19 cellular contexts compared by ENCODE assay signal in the genomic region with DNA sequence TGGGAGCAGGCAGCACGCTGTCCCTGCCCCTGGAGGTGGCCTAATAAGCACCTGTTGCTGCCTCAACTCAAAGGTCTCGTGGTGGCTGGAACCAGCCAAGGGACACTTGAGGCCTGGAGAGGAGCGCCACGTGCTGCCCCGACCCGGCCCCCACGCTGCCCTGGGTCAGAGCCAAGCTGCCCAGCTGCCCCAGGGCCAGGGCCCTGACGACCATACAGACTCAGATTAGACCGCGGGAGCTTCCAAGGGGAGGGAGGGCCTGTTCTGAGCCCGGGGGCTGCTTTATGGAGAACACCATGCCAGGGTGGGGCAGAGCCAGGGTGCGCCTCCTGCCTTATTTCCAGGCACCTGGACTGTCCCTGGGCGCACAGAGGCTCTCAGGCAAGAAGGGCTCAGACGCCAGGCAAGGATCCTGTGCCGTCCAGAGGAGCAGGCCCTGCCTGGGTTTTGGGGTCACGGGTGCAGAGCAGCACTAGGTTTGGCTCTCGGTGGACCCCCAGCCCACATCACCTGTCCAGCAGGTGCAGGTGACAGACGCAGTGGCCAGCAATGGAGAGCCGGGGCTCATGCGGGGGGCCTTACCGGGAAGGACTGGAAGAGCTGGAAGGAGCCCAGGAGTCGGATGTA. TPM values are rescaled to one million over a fixed set of nuclear protein-coding genes. Genes with fewer than 3 reads are reported as not detected.
DNase-seq lines count a peak whose midpoint lies in the region; ATAC-seq, FAIRE-seq and TF ChIP-seq lines count a peak whose summit lies in the region.
"Had no signal": no experiment of that assay in that cellular context is flagged by ENCODE, and none has a peak within 500 bp of the region (broad histone marks: within the 10 kb centered on the region; RNA-seq: fewer than 3 reads in every experiment).

No MANE protein-coding gene starts in this region.

- no peak overlapping the region for H2BK12ac ChIP-seq in H1 (ENCODE audit: low read depth, low read length)

- H3K79me1 ChIP-seq in H1 (ENCODE audit: low read depth, low read length): peaks cover 3% of the 10 kb centered on the region; the same call in 1 of the 2 replicates

- DNase-seq in cardiac septum (ENCODE audit: low spot score): peak; percentile 70
- DNase-seq in Right ventricle myocardium inferior (ENCODE audit: missing footprints): no peak
- no peak for DNase-seq in H1 (ENCODE audit: low read depth in 1 of 2, low spot score in 2 of 2)
- DNase-seq in lower lobe of right lung: peak; percentile 44
- DNase-seq in D341Med (ENCODE audit: low spot score): no peak
- DNase-seq in NCI-H146 treated with DMSO at 0.1 percent for 48 hours (lab: John Stamatoyannopoulos, UW; ENCODE audit: unreplicated experiment): no peak
- DNase-seq: CD8-positive, alpha-beta memory T cell; IMR-90; NCI-H1417; NCI-H2029; NCI-H510A; NCI-H82; SHP77 had no signal

- intact Hi-C loops in cardiac septum (cut with DNase I) (no loop called here), Right ventricle myocardium inferior (cut with DNase I) (no loop called here), lower lobe of right lung (cut with DNase I) (no loop called here)

- no peaks in the 10 kb centered on the region for H3K27me3 Mint-ChIP-seq in stimulated activated memory B cell treated with anti-CD40 and anti-IgM and Interleukin-4, amounts not matched to agents 10 μg/mL and 1 μg/mL and 100 μg/mL, for 72 hours
- H3K27me3 Mint-ChIP-seq: CD8-positive, alpha-beta memory T cell had no signal

- no peaks in the 10 kb centered on the region for H3K79me2 ChIP-seq in H1 (ENCODE audit: control insufficient read depth in 1 of 2, insufficient read depth in 2 of 2, low read length in 2 of 2)

- no peak overlapping the region for H4K5ac ChIP-seq in H1 (ENCODE audit: insufficient read length, low read depth, low read length)

- no peak for TF ChIP-seq POLR2A in H1 (IDR thresholded peaks at IDR 0.05; ENCODE audit: control extremely low read depth in 1 of 2, low read depth in 2 of 2, low read length in 2 of 2)

- no peak for FAIRE-seq in H1 (lab: Jason Lieb, UNC)

- H3K4me3 ChIP-seq in H1 (ENCODE audit: extremely low read depth in 1 of 4, insufficient read depth in 2 of 4, low read depth in 3 of 4, low read length in 4 of 4) (no peak overlapping the region), lower lobe of right lung (no peak overlapping the region)

- H2BK5ac ChIP-seq in H1 (ENCODE audit: low read depth, low read length): no peak overlapping the region

- H3K27me3 ChIP-seq in H1 (replicated peaks in 1 of 4; ENCODE audit: control insufficient read depth in 3 of 4, extremely low read depth in 1 of 4, insufficient read depth in 3 of 4, low read length in 3 of 4): peaks cover 0 to 3% (median 0%) of the 10 kb centered on the region in 4 experiments; a peak in 1 of 7 replicates
- peaks cover 8% of the 10 kb centered on the region for H3K27me3 ChIP-seq in lower lobe of right lung (ENCODE audit: low read depth)

- no peaks in the 10 kb centered on the region for H3K4me1 Mint-ChIP-seq in stimulated activated memory B cell treated with anti-CD40 and anti-IgM and Interleukin-4, amounts not matched to agents 10 μg/mL and 1 μg/mL and 100 μg/mL, for 72 hours
- H3K4me1 Mint-ChIP-seq: CD8-positive, alpha-beta memory T cell had no signal

- no peaks in the 10 kb centered on the region for H3K36me3 Mint-ChIP-seq in stimulated activated memory B cell treated with anti-CD40 and anti-IgM and Interleukin-4, amounts not matched to agents 10 μg/mL and 1 μg/mL and 100 μg/mL, for 72 hours
- H3K36me3 Mint-ChIP-seq: CD8-positive, alpha-beta memory T cell had no signal

- CTCF ChIA-PET in H1 (lab: Charles Lee; ENCODE audit: partially characterized antibody): interaction anchor here (1.0 to 2.1 kb wide), 5 partner anchors 9 to 272 kb away, joined by 3 to 7 read pairs (median 3); no protein-coding TSS in a partner anchor

- no peak overlapping the region for H3K14ac ChIP-seq in H1 (ENCODE audit: insufficient read length)

- H3K4ac ChIP-seq in H1 (replicated peaks; ENCODE audit: insufficient read length, low read depth, low read length): no peak overlapping the region

- peaks cover 0 to 3% (median 0%) of the 10 kb centered on the region in 4 experiments; a peak in 1 of 7 replicates for H3K4me1 ChIP-seq in H1 (replicated peaks in 1 of 4; ENCODE audit: control insufficient read depth in 3 of 4, insufficient read depth in 4 of 4, low read length in 3 of 4)
- no peaks in the 10 kb centered on the region for H3K4me1 ChIP-seq in lower lobe of right lung

- no peak overlapping the region for H3K4me3 Mint-ChIP-seq in stimulated activated memory B cell treated with anti-CD40 and anti-IgM and Interleukin-4, amounts not matched to agents 10 μg/mL and 1 μg/mL and 100 μg/mL, for 72 hours
- H3K4me3 Mint-ChIP-seq: CD8-positive, alpha-beta memory T cell had no signal

- 0 out of 2 replicates have a peak overlapping the region, but pooled peaks have one; percentile 39 for H2AK5ac ChIP-seq in H1 (ENCODE audit: low read depth, low read length)

- peaks cover 0 to 15% of the 10 kb centered on the region in 2 experiments; a peak in 3 of 4 replicates for H3K9me3 ChIP-seq in H1 (ENCODE audit: insufficient read depth in 2 of 2, low read depth in 1 of 2, low read length in 1 of 2)
- H3K9me3 ChIP-seq in lower lobe of right lung: no peaks in the 10 kb centered on the region

- no peak for TF ChIP-seq RAD21 in H1 (IDR thresholded peaks at IDR 0.05 in 1 of 2, conservative IDR thresholded peaks at IDR 0.05 in 1 of 2; ENCODE audit: low read depth in 2 of 2, low read length in 2 of 2)

- H3K36me3 ChIP-seq in H1 (ENCODE audit: control insufficient read depth in 2 of 4, insufficient read depth in 4 of 4, low read length in 3 of 4) (no peaks in the 10 kb centered on the region), lower lobe of right lung (no peaks in the 10 kb centered on the region)

- no peak overlapping the region for H3K23ac ChIP-seq in H1 (ENCODE audit: insufficient read length)

- H2BK120ac ChIP-seq in H1 (replicated peaks; ENCODE audit: low read depth, low read length): no peak overlapping the region

- H3K23me2 ChIP-seq in H1 (ENCODE audit: low read depth, low read length): peaks cover 14% of the 10 kb centered on the region

- H3K27ac Mint-ChIP-seq in stimulated activated memory B cell treated with anti-CD40 and anti-IgM and Interleukin-4, amounts not matched to agents 10 μg/mL and 1 μg/mL and 100 μg/mL, for 72 hours: no peak overlapping the region

- H4K91ac ChIP-seq in H1 (replicated peaks; ENCODE audit: insufficient read length, low read length): no peak overlapping the region

- no peaks in the 10 kb centered on the region for H3K9me3 Mint-ChIP-seq in stimulated activated memory B cell treated with anti-CD40 and anti-IgM and Interleukin-4, amounts not matched to agents 10 μg/mL and 1 μg/mL and 100 μg/mL, for 72 hours
- H3K9me3 Mint-ChIP-seq: CD8-positive, alpha-beta memory T cell had no signal

- POLR2A ChIA-PET in H1 (lab: Charles Lee; ENCODE audit: partially characterized antibody): interaction anchor here (1.1 to 1.6 kb wide), 5 partner anchors 9 to 191 kb away, joined by 3 to 7 read pairs (median 4); no protein-coding TSS in a partner anchor

- no peak overlapping the region for H2BK15ac ChIP-seq in H1 (ENCODE audit: low read length)

- TF ChIP-seq CTCF in H1 (IDR thresholded peaks at IDR 0.05; ENCODE audit: control extremely low read depth in 1 of 3, insufficient read depth in 1 of 3, low read depth in 1 of 3, low read length in 3 of 3) (no peak), lower lobe of right lung (IDR thresholded peaks at IDR 0.05) (no peak)

- WGBS in H1 (ENCODE audit: extremely low coverage in 1 of 2, insufficient coverage in 1 of 2, insufficient read length in 1 of 2, insufficient replicate concordance in 2 of 2, low coverage in 1 of 2, low lambda C conversion rate in 2 of 2, missing lambda C conversion rate in 1 of 2), 2 experiments: 94% methylated on average over 20 of the region's 22 CpGs; no CpG with 5 or more reads in 1 of the 2 experiments

- H3K56ac ChIP-seq in H1 (replicated peaks; ENCODE audit: insufficient read length, low read depth, low read length): no peak overlapping the region

- H4K20me1 ChIP-seq in H1 (replicated peaks in 1 of 2; ENCODE audit: control insufficient read depth in 1 of 2, insufficient read depth in 2 of 2, low read length in 2 of 2): no peaks in the 10 kb centered on the region

- no peak overlapping the region for H3K4me2 ChIP-seq in H1 (ENCODE audit: insufficient read depth in 1 of 2, low read depth in 2 of 2, low read length in 2 of 2)

- peak overlapping the region; percentile 32; the same call in 1 of the 2 replicates for H3K18ac ChIP-seq in H1 (ENCODE audit: extremely low read depth, low read length)

- ATAC-seq in Right ventricle myocardium inferior (no peak), lower lobe of right lung (peak; percentile 6 to 13), GM21528 (IDR thresholded peaks at IDR 0.05; ENCODE audit: low FRiP score, unreplicated experiment) (no peak)
- no peak for ATAC-seq in stimulated activated memory B cell treated with anti-CD40 and anti-IgM and Interleukin-4, amounts not matched to agents 10 μg/mL and 1 μg/mL and 100 μg/mL, for 72 hours

- no peak overlapping the region; the same call in none of the 2 replicates for H4K8ac ChIP-seq in H1 (ENCODE audit: extremely low read depth, insufficient read depth, low read length)

- H2AFZ ChIP-seq in H1 (ENCODE audit: low read length): no peak overlapping the region

- H3K9ac ChIP-seq in H1 (replicated peaks in 1 of 4; ENCODE audit: extremely low read depth in 1 of 4, low read depth in 3 of 4, low read length in 3 of 4): no peak overlapping the region

- no peak overlapping the region for H2BK20ac ChIP-seq in H1 (ENCODE audit: low read length)

- H3K27ac ChIP-seq in H1 (ENCODE audit: low read depth, low read length) (no peak overlapping the region), lower lobe of right lung (no peak overlapping the region)

- no peak for TF ChIP-seq EP300 in H1 (IDR thresholded peaks at IDR 0.05; ENCODE audit: borderline replicate concordance in 1 of 2, low read depth in 2 of 2, low read length in 2 of 2)

RNA-seq across cellular contexts. Expression of a gene that starts 18.6 kb away (rescaled TPM):
- not detected for total RNA-seq in cardiac septum
- total RNA-seq in Right ventricle myocardium inferior: not detected
- total RNA-seq in H1 (2021; fragmentation: NEBNext Ultra II Directional; extraction: Animal tissue kit (Norgen Biotek cat#: 25700)): not detected in 2 replicates
- polyA plus RNA-seq in H1 (2011; rRNA removed): 0.08 TPM in 1 of 2 replicates, not detected in the other
- polyA plus RNA-seq in H1 (2011; cell fraction: cytosol; rRNA removed): not detected
- polyA plus RNA-seq in H1 (2011; cell fraction: nucleus; rRNA removed): 0.09 TPM
- not detected in 4 replicates for polyA plus RNA-seq in H1 (2012, experiment 1 of 2)
- not detected for polyA plus RNA-seq in H1 (2012, experiment 2 of 2)
- polyA plus RNA-seq in H1 (2013, experiment 1 of 2): not detected
- polyA plus RNA-seq in H1 (2013, experiment 2 of 2): not detected
- not detected in 2 replicates for polyA minus RNA-seq in H1 (2011; rRNA and poly(A)+ RNA removed)
- polyA minus RNA-seq in H1 (2011; cell fraction: cytosol; rRNA and poly(A)+ RNA removed): not detected
- 0.90 TPM for polyA minus RNA-seq in H1 (2011; cell fraction: nucleus; rRNA and poly(A)+ RNA removed)
- not detected for total RNA-seq in lower lobe of right lung
- total RNA-seq: CD8-positive, alpha-beta memory T cell; Daoy; H4; IMR-90; LHCN-M2 had no signal
- polyA plus RNA-seq: BJ; CD8-positive, alpha-beta memory T cell; IMR-90 had no signal

RNA-seq across cellular contexts. Expression of a gene that starts 29.9 kb away (rescaled TPM):
- not detected for total RNA-seq in cardiac septum
- total RNA-seq in Right ventricle myocardium inferior: not detected
- not detected in 2 replicates for total RNA-seq in H1 (2021; fragmentation: NEBNext Ultra II Directional; extraction: Animal tissue kit (Norgen Biotek cat#: 25700))
- 0.06 and 0.11 TPM in 2 replicates for polyA plus RNA-seq in H1 (2011; rRNA removed)
- polyA plus RNA-seq in H1 (2011; cell fraction: cytosol; rRNA removed): not detected
- 0.13 TPM for polyA plus RNA-seq in H1 (2011; cell fraction: nucleus; rRNA removed)
- polyA plus RNA-seq in H1 (2012, experiment 1 of 2): 0.16 TPM in 1 of 4 replicates, not detected in the others
- not detected for polyA plus RNA-seq in H1 (2012, experiment 2 of 2)
- not detected for polyA plus RNA-seq in H1 (2013, experiment 1 of 2)
- polyA plus RNA-seq in H1 (2013, experiment 2 of 2): not detected
- 0.38 and 0.51 TPM in 2 replicates for polyA minus RNA-seq in H1 (2011; rRNA and poly(A)+ RNA removed)
- not detected for polyA minus RNA-seq in H1 (2011; cell fraction: cytosol; rRNA and poly(A)+ RNA removed)
- polyA minus RNA-seq in H1 (2011; cell fraction: nucleus; rRNA and poly(A)+ RNA removed): not detected
- not detected for total RNA-seq in lower lobe of right lung
- total RNA-seq: CD8-positive, alpha-beta memory T cell; Daoy; H4; IMR-90; LHCN-M2 had no signal
- polyA plus RNA-seq: BJ; CD8-positive, alpha-beta memory T cell; IMR-90 had no signal

RNA-seq across cellular contexts. Expression of a gene that starts 37.2 kb away (rescaled TPM):
- total RNA-seq in cardiac septum: not detected
- total RNA-seq in Right ventricle myocardium inferior: not detected
- total RNA-seq in H1 (2021; fragmentation: NEBNext Ultra II Directional; extraction: Animal tissue kit (Norgen Biotek cat#: 25700)): not detected in 2 replicates
- polyA plus RNA-seq in H1 (2011; rRNA removed): 0.16 TPM in 1 of 2 replicates, not detected in the other
- not detected for polyA plus RNA-seq in H1 (2011; cell fraction: cytosol; rRNA removed)
- 0.20 TPM for polyA plus RNA-seq in H1 (2011; cell fraction: nucleus; rRNA removed)
- not detected in 4 replicates for polyA plus RNA-seq in H1 (2012, experiment 1 of 2)
- not detected for polyA plus RNA-seq in H1 (2012, experiment 2 of 2)
- not detected for polyA plus RNA-seq in H1 (2013, experiment 1 of 2)
- not detected for polyA plus RNA-seq in H1 (2013, experiment 2 of 2)
- 0.19 TPM in 1 of 2 replicates, not detected in the other for polyA minus RNA-seq in H1 (2011; rRNA and poly(A)+ RNA removed)
- not detected for polyA minus RNA-seq in H1 (2011; cell fraction: cytosol; rRNA and poly(A)+ RNA removed)
- polyA minus RNA-seq in H1 (2011; cell fraction: nucleus; rRNA and poly(A)+ RNA removed): 1.9 TPM
- not detected for total RNA-seq in lower lobe of right lung
- total RNA-seq: CD8-positive, alpha-beta memory T cell; Daoy; H4; IMR-90; LHCN-M2 had no signal
- polyA plus RNA-seq: BJ; CD8-positive, alpha-beta memory T cell; IMR-90 had no signal

RNA-seq across cellular contexts. Expression of a gene that starts 52.1 kb away (rescaled TPM):
- total RNA-seq in cardiac septum: not detected
- not detected for total RNA-seq in Right ventricle myocardium inferior
- not detected in 2 replicates for total RNA-seq in H1 (2021; fragmentation: NEBNext Ultra II Directional; extraction: Animal tissue kit (Norgen Biotek cat#: 25700))
- not detected in 2 replicates for polyA plus RNA-seq in H1 (2011; rRNA removed)
- not detected for polyA plus RNA-seq in H1 (2011; cell fraction: cytosol; rRNA removed)
- 0.09 TPM for polyA plus RNA-seq in H1 (2011; cell fraction: nucleus; rRNA removed)
- not detected in 4 replicates for polyA plus RNA-seq in H1 (2012, experiment 1 of 2)
- not detected for polyA plus RNA-seq in H1 (2012, experiment 2 of 2)
- not detected for polyA plus RNA-seq in H1 (2013, experiment 1 of 2)
- not detected for polyA plus RNA-seq in H1 (2013, experiment 2 of 2)
- polyA minus RNA-seq in H1 (2011; rRNA and poly(A)+ RNA removed): not detected in 2 replicates
- not detected for polyA minus RNA-seq in H1 (2011; cell fraction: cytosol; rRNA and poly(A)+ RNA removed)
- polyA minus RNA-seq in H1 (2011; cell fraction: nucleus; rRNA and poly(A)+ RNA removed): not detected
- not detected for total RNA-seq in lower lobe of right lung
- total RNA-seq: CD8-positive, alpha-beta memory T cell; Daoy; H4; IMR-90; LHCN-M2 had no signal
- polyA plus RNA-seq: BJ; CD8-positive, alpha-beta memory T cell; IMR-90 had no signal

RNA-seq across cellular contexts. Expression of a gene that starts 59.0 kb away (rescaled TPM):
- total RNA-seq in cardiac septum: not detected
- total RNA-seq in Right ventricle myocardium inferior: not detected
- total RNA-seq in H1 (2021; fragmentation: NEBNext Ultra II Directional; extraction: Animal tissue kit (Norgen Biotek cat#: 25700)): not detected in 2 replicates
- 0.08 and 0.09 TPM in 2 replicates for polyA plus RNA-seq in H1 (2011; rRNA removed)
- not detected for polyA plus RNA-seq in H1 (2011; cell fraction: cytosol; rRNA removed)
- polyA plus RNA-seq in H1 (2011; cell fraction: nucleus; rRNA removed): not detected
- polyA plus RNA-seq in H1 (2012, experiment 1 of 2): not detected in 4 replicates
- polyA plus RNA-seq in H1 (2012, experiment 2 of 2): not detected
- polyA plus RNA-seq in H1 (2013, experiment 1 of 2): not detected
- not detected for polyA plus RNA-seq in H1 (2013, experiment 2 of 2)
- 0.15 and 0.22 TPM in 2 replicates for polyA minus RNA-seq in H1 (2011; rRNA and poly(A)+ RNA removed)
- not detected for polyA minus RNA-seq in H1 (2011; cell fraction: cytosol; rRNA and poly(A)+ RNA removed)
- polyA minus RNA-seq in H1 (2011; cell fraction: nucleus; rRNA and poly(A)+ RNA removed): not detected
- not detected for total RNA-seq in lower lobe of right lung
- total RNA-seq: CD8-positive, alpha-beta memory T cell; Daoy; H4; IMR-90; LHCN-M2 had no signal
- polyA plus RNA-seq: BJ; CD8-positive, alpha-beta memory T cell; IMR-90 had no signal

Comparison
In these comparisons a context has a peak if more than half of its experiments do, and no peak if none do; other contexts are left out.
1. DNase-seq: peak in cardiac septum (single experiment) and lower lobe of right lung (single experiment); none in Right ventricle myocardium inferior (single experiment), H1 (0 of 2), D341Med (single experiment) and NCI-H146 treated with DMSO at 0.1 percent for 48 hours (single experiment).
2. ATAC-seq: peak in lower lobe of right lung (2 of 2); none in Right ventricle myocardium inferior (single experiment), GM21528 (single experiment) and stimulated activated memory B cell treated with anti-CD40 and anti-IgM and Interleukin-4, amounts not matched to agents 10 μg/mL and 1 μg/mL and 100 μg/mL, for 72 hours (single experiment).